ENCODE assay signal across 1 cellular context in the genomic region with DNA sequence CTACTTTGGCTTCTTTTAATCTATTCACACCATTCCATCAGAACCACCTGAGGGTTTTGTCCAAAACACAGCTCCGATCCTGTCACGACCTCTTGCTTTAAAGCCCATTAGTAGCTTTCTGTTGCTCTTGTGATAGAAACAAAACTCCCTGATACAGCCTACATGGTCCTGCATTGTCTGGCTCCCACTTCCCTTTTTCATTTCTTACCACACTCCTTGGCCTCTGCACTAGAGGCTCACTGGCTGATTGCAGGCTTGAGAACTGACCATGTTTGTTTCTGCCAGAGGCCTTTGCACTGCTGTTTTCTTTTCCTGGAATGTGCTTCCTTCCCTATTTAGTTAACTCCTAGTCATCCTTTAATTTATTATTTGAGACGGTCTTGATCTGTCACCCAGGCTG.
TF ChIP-seq lines count a peak whose summit lies in the region.

No MANE protein-coding gene starts in this region.

TF ChIP-seq in HepG2, 621 proteins besides CTCF, POLR2A, EP300 and RAD21 (continued from another document):
- TF ChIP-seq MBNL3 (CRISPR knock-in tag; conservative IDR thresholded peaks at IDR 0.05), result no peak
- no peak for TF ChIP-seq ISL2 (CRISPR knock-in tag; IDR thresholded peaks at IDR 0.05)
